Comparison of ENCODE assay signal across 14 cellular contexts in genomic region chr7:129110575-129111376, GRCh38. TPM values are rescaled to one million over a fixed set of nuclear protein-coding genes. Genes with fewer than 3 reads are reported as not detected.
A peak's percentile ranks its signal among the peaks of the same experiment; 100 is the strongest.
DNase-seq lines count a peak whose midpoint lies in the region; ATAC-seq and TF ChIP-seq lines count a peak whose summit lies in the region.
"Had no signal": no experiment of that assay in that cellular context is flagged by ENCODE, and none has a peak within 500 bp of the region (broad histone marks: within the 10 kb centered on the region; RNA-seq: fewer than 3 reads in every experiment).

No MANE protein-coding gene starts in this region.

- no peaks in the 10 kb centered on the region for H3K36me3 Mint-ChIP-seq in WTC11
- H3K36me3 Mint-ChIP-seq: activated naive CD4-positive, alpha-beta T cell treated with anti-CD3 and anti-CD28 coated beads, Interleukin-2, amount 10 ng/mL, durations not matched to agents 7 days and 5 days; CD14-positive monocyte had no signal

- peak overlapping the region; percentile 90 for H3K27ac Mint-ChIP-seq in WTC11
- H3K27ac Mint-ChIP-seq in stimulated activated naive CD8-positive, alpha-beta T cell treated with anti-CD3 and anti-CD28 coated beads, Interleukin-15, amount 100 ng/mL, for 72 hours: peak overlapping the region in 1 of 2 donors; percentile 85
- H3K27ac Mint-ChIP-seq: activated B cell treated with CpG ODN at 0.5 μM for 24 hours; activated naive CD4-positive, alpha-beta T cell treated with anti-CD3 and anti-CD28 coated beads, Interleukin-2, amount 10 ng/mL, durations not matched to agents 7 days and 5 days had no signal

- H3K36me3 ChIP-seq in HUES6 (ENCODE audit: control insufficient read depth, insufficient read depth, low read length): no peaks in the 10 kb centered on the region
- H3K36me3 ChIP-seq in smooth muscle cell (ENCODE audit: low read depth): no peaks in the 10 kb centered on the region
- H3K36me3 ChIP-seq: left ventricle myocardium inferior had no signal

- H3K4me3 ChIP-seq in HUES6 (ENCODE audit: low read depth, low read length) (no peak overlapping the region), smooth muscle cell (no peak overlapping the region)
- H3K4me3 ChIP-seq: left ventricle myocardium inferior, skin epidermis had no signal

- H3K9me3 Mint-ChIP-seq in WTC11: peaks cover 5% of the 10 kb centered on the region; the same call in 1 of the 2 replicates
- H3K9me3 Mint-ChIP-seq in stimulated activated naive CD8-positive, alpha-beta T cell treated with anti-CD3 and anti-CD28 coated beads, Interleukin-15, amount 100 ng/mL, for 72 hours: no peaks in the 10 kb centered on the region
- H3K9me3 Mint-ChIP-seq: activated B cell treated with CpG ODN at 0.5 μM for 24 hours; activated naive CD4-positive, alpha-beta T cell treated with anti-CD3 and anti-CD28 coated beads, Interleukin-2, amount 10 ng/mL, durations not matched to agents 7 days and 5 days had no signal

- H3K27me3 Mint-ChIP-seq in WTC11 (ENCODE audit: low read depth): no peaks in the 10 kb centered on the region
- H3K27me3 Mint-ChIP-seq in stimulated activated naive CD8-positive, alpha-beta T cell treated with anti-CD3 and anti-CD28 coated beads, Interleukin-15, amount 100 ng/mL, for 72 hours: no peaks in the 10 kb centered on the region
- H3K27me3 Mint-ChIP-seq: activated B cell treated with CpG ODN at 0.5 μM for 24 hours had no signal

- H3K27me3 ChIP-seq in HUES6 (ENCODE audit: control insufficient read depth, insufficient read depth, low read length) (no peaks in the 10 kb centered on the region), smooth muscle cell (ENCODE audit: low read depth) (no peaks in the 10 kb centered on the region)

- CTCF ChIA-PET in WTC11 (lab: Charles Lee): interaction anchor here (0.9 to 2.2 kb wide), 6 partner anchors 19 to 227 kb away, joined by 3 to 16 read pairs (median 6); no protein-coding TSS in a partner anchor

- POLR2A ChIA-PET in WTC11 (lab: Charles Lee): interaction anchor here (0.6 to 1.0 kb wide), 3 partner anchors 22 to 294 kb away, joined by 3 to 5 read pairs (median 3); no protein-coding TSS in a partner anchor

- no peak overlapping the region for H2AFZ ChIP-seq in smooth muscle cell (ENCODE audit: low read depth)

- H3F3A ChIP-seq in smooth muscle cell (ENCODE audit: low read depth): no peaks in the 10 kb centered on the region

- H3K4me3 Mint-ChIP-seq in WTC11: no peak overlapping the region
- H3K4me3 Mint-ChIP-seq in stimulated activated naive CD8-positive, alpha-beta T cell treated with anti-CD3 and anti-CD28 coated beads, Interleukin-15, amount 100 ng/mL, for 72 hours: no peak overlapping the region
- H3K4me3 Mint-ChIP-seq: activated B cell treated with CpG ODN at 0.5 μM for 24 hours; activated naive CD4-positive, alpha-beta T cell treated with anti-CD3 and anti-CD28 coated beads, Interleukin-2, amount 10 ng/mL, durations not matched to agents 7 days and 5 days; CD14-positive monocyte had no signal

- no peaks in the 10 kb centered on the region for H3K79me2 ChIP-seq in smooth muscle cell (ENCODE audit: low read depth)

- ATAC-seq in WTC11 (peak; percentile 98), HG03280 (IDR thresholded peaks at IDR 0.05; ENCODE audit: unreplicated experiment) (no peak)
- ATAC-seq in stimulated activated naive CD8-positive, alpha-beta T cell treated with anti-CD3 and anti-CD28 coated beads, Interleukin-15, amount 100 ng/mL, for 72 hours: no peak

- DNase-seq in Ammon's horn (ENCODE audit: low spot score) (peak; percentile 14), WTC11 (ENCODE audit: low spot score) (peak; percentile 38), iris pigment epithelial cell (ENCODE audit: low read depth) (peak; percentile 38), DMS153 treated with DMSO at 0.1 percent for 48 hours (lab: John Stamatoyannopoulos, UW; ENCODE audit: unreplicated experiment) (no peak), smooth muscle cell (lab: John Stamatoyannopoulos, UW; ENCODE audit: unreplicated experiment) (no peak)
- DNase-seq in stimulated activated naive CD8-positive, alpha-beta T cell treated with anti-CD3 and anti-CD28 coated beads, Interleukin-15, amount 100 ng/mL, for 72 hours: no peak
- DNase-seq: activated B cell treated with CpG ODN at 0.5 μM for 24 hours; activated naive CD4-positive, alpha-beta T cell treated with anti-CD3 and anti-CD28 coated beads, Interleukin-2, amount 10 ng/mL, durations not matched to agents 7 days and 5 days; left ventricle myocardium inferior; NCI-H748 treated with DMSO at 0.1 percent for 48 hours had no signal

- no peaks in the 10 kb centered on the region for H4K20me1 ChIP-seq in smooth muscle cell (ENCODE audit: low read depth)

- TF ChIP-seq CTCF in WTC11 (IDR thresholded peaks at IDR 0.05): no peak
- TF ChIP-seq CTCF in smooth muscle cell (IDR thresholded peaks at IDR 0.05; ENCODE audit: borderline replicate concordance, insufficient read depth, poor library complexity, severe bottlenecking): no peak

- H3K9me3 ChIP-seq in HUES6 (ENCODE audit: control insufficient read depth, insufficient read depth, low read depth, low read length): no peaks in the 10 kb centered on the region
- no peaks in the 10 kb centered on the region for H3K9me3 ChIP-seq in smooth muscle cell (replicated peaks; ENCODE audit: low read depth)

- H3K4me2 ChIP-seq in smooth muscle cell: no peak overlapping the region

- peak overlapping the region; percentile 38; the same call in 1 of the 2 replicates for H3K27ac ChIP-seq in HUES6 (ENCODE audit: low read depth, low read length)
- no peak overlapping the region for H3K27ac ChIP-seq in smooth muscle cell (ENCODE audit: low read depth)
- H3K27ac ChIP-seq: left ventricle myocardium inferior had no signal

- H3K9ac ChIP-seq in HUES6 (ENCODE audit: low read length) (no peak overlapping the region), smooth muscle cell (ENCODE audit: low read depth) (no peak overlapping the region)

- H3K4me1 Mint-ChIP-seq in WTC11: peaks cover 10% of the 10 kb centered on the region
- peaks cover 6% of the 10 kb centered on the region for H3K4me1 Mint-ChIP-seq in stimulated activated naive CD8-positive, alpha-beta T cell treated with anti-CD3 and anti-CD28 coated beads, Interleukin-15, amount 100 ng/mL, for 72 hours
- H3K4me1 Mint-ChIP-seq: activated B cell treated with CpG ODN at 0.5 μM for 24 hours; activated naive CD4-positive, alpha-beta T cell treated with anti-CD3 and anti-CD28 coated beads, Interleukin-2, amount 10 ng/mL, durations not matched to agents 7 days and 5 days; CD14-positive monocyte had no signal

- peaks cover 10% of the 10 kb centered on the region for H3K4me1 ChIP-seq in HUES6 (ENCODE audit: control insufficient read depth, insufficient read depth, low read length)
- H3K4me1 ChIP-seq in smooth muscle cell (ENCODE audit: low read depth): no peaks in the 10 kb centered on the region
- H3K4me1 ChIP-seq: left ventricle myocardium inferior had no signal

TF ChIP-seq in WTC11, 78 proteins besides CTCF, POLR2A, EP300 and RAD21:
- TF ChIP-seq USF2 (CRISPR knock-in tag; IDR thresholded peaks at IDR 0.05): no peak
- peak; percentile 35; the same call in 1 of the 2 replicates for TF ChIP-seq ZNF423 (CRISPR knock-in tag; IDR thresholded peaks at IDR 0.05)
- TF ChIP-seq ZNF396 (CRISPR knock-in tag; IDR thresholded peaks at IDR 0.05; ENCODE audit: borderline replicate concordance): no peak

RNA-seq across cellular contexts. Expression of gene TSPAN33, which starts 33.7 kb away (rescaled TPM):
- total RNA-seq in WTC11 (2021) (30.0 to 42.9 TPM (median 39.8 TPM) in 3 replicates), smooth muscle cell (2.0 and 2.8 TPM in 2 replicates)
- 1.6 and 2.4 TPM in 2 replicates for polyA plus RNA-seq in smooth muscle cell

RNA-seq across cellular contexts. Expression of gene TNPO3, which starts 55.9 kb away (rescaled TPM):
- total RNA-seq in WTC11 (2021) (87.0 to 91.7 TPM (median 89.1 TPM) in 3 replicates), smooth muscle cell (41.3 and 45.0 TPM in 2 replicates)
- 28.4 and 28.6 TPM in 2 replicates for polyA plus RNA-seq in smooth muscle cell

Comparison
In these comparisons a context has a peak if more than half of its experiments do, and no peak if none do; other contexts are left out.
1. DNase-seq: peak in Ammon's horn (single experiment), WTC11 (single experiment) and iris pigment epithelial cell (single experiment); none in DMS153 treated with DMSO at 0.1 percent for 48 hours (single experiment), smooth muscle cell (single experiment) and stimulated activated naive CD8-positive, alpha-beta T cell treated with anti-CD3 and anti-CD28 coated beads, Interleukin-15, amount 100 ng/mL, for 72 hours (0 of 2).